ENCODE assay signal across 2 cellular contexts in the genomic region with DNA sequence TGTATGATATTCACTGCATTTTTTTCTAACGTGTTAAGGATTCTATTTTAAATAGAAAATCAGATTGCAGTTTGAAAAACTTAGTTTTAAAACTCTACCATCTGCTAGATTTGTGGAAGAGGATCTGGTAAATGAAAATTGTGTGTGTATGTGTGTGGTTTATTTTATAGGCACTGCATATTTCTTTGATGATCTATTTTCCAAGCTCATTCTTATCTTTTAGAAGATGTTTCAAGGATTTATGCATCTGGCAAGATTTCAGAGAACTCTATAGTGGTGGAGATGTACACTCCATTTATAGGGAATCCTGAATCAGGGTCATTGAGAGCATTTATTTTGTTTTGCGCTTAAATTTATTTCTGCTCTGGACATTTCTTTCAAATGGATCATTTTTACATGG.
A peak's percentile ranks its signal among the peaks of the same experiment; 100 is the strongest.
TF ChIP-seq lines count a peak whose summit lies in the region.

No MANE protein-coding gene starts in this region.

TF ChIP-seq in SK-N-SH, 30 proteins besides CTCF, POLR2A, EP300 and RAD21 (continued from another document):
- TF ChIP-seq USF1 (IDR thresholded peaks at IDR 0.05; ENCODE audit: borderline replicate concordance, low read depth), result no peak
- TF ChIP-seq MEF2A (IDR thresholded peaks at IDR 0.05; ENCODE audit: borderline replicate concordance, low read depth), result peak; percentile 49; the same call in 1 of the 2 replicates
- peak; percentile 38; the same call in 1 of the 2 replicates for TF ChIP-seq FOSL2 (IDR thresholded peaks at IDR 0.05; ENCODE audit: borderline replicate concordance, low read depth)
- TF ChIP-seq, protein P1, sequence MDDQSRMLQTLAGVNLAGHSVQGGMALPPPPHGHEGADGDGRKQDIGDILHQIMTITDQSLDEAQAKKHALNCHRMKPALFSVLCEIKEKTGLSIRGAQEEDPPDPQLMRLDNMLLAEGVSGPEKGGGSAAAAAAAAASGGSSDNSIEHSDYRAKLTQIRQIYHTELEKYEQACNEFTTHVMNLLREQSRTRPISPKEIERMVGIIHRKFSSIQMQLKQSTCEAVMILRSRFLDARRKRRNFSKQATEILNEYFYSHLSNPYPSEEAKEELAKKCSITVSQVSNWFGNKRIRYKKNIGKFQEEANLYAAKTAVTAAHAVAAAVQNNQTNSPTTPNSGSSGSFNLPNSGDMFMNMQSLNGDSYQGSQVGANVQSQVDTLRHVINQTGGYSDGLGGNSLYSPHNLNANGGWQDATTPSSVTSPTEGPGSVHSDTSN (IDR thresholded peaks at IDR 0.05), result peak; percentile 63
- peak; percentile 68; the same call in 1 of the 2 replicates for TF ChIP-seq NFIC (IDR thresholded peaks at IDR 0.05; ENCODE audit: borderline replicate concordance)
- TF ChIP-seq SMC3 (IDR thresholded peaks at IDR 0.05; ENCODE audit: low read depth, low read length), result no peak

TF ChIP-seq in SK-N-SH treated with all-trans-retinoic acid at 6 μM for 48 hours, 23 proteins besides CTCF, POLR2A, EP300 and RAD21 (continued from another document):
- TF ChIP-seq, protein P2, sequence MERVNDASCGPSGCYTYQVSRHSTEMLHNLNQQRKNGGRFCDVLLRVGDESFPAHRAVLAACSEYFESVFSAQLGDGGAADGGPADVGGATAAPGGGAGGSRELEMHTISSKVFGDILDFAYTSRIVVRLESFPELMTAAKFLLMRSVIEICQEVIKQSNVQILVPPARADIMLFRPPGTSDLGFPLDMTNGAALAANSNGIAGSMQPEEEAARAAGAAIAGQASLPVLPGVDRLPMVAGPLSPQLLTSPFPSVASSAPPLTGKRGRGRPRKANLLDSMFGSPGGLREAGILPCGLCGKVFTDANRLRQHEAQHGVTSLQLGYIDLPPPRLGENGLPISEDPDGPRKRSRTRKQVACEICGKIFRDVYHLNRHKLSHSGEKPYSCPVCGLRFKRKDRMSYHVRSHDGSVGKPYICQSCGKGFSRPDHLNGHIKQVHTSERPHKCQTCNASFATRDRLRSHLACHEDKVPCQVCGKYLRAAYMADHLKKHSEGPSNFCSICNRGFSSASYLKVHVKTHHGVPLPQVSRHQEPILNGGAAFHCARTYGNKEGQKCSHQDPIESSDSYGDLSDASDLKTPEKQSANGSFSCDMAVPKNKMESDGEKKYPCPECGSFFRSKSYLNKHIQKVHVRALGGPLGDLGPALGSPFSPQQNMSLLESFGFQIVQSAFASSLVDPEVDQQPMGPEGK (CRISPR knock-in tag; IDR thresholded peaks at IDR 0.05; ENCODE audit: borderline replicate concordance), result no peak
